ENCODE assay signal across 14 cellular contexts in the genomic region with DNA sequence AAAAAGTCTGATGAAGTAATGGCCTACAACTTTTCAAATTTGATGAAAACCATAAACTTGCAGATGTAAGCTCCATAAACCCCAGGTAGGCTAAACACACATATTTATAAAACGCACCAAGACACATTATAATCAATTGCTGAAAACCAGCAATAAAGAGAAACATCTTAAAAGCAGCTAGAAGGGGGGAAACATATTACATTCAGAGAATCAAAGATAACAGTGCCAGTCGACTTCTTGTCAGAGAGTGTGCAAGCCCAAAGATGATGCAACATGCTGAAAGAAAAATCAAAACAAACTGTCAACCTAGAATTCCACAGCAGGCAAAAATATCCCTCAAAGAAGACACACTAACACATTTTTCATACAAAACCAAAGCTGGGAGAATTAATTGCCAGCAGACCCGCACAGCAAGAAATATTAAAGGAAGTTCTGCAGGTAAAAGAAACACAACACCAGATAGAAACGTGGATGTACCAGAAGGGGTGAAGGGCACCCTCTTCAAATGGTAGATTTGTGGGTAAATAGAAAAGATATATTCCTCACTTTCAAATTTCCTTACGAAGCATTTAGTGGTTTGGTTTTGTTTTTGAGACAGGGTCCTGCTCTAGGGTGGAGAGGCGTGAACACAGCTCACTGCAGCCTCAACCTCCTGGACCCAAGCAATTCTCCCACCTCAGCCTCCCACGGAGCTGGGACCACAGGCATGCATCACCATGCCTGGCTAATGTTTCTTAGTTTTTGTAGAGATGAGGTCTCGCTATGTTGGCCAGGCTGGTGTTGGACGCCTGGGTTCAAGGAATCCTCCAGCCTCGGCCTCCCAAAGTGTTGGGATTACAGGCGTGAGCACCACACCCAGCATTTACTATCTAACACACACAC. TPM values are rescaled to one million over a fixed set of nuclear protein-coding genes. Genes with fewer than 3 reads are reported as not detected.
DNase-seq lines count a peak whose midpoint lies in the region; ATAC-seq and TF ChIP-seq lines count a peak whose summit lies in the region.
"Had no signal": no experiment of that assay in that cellular context is flagged by ENCODE, and none has a peak within 500 bp of the region (broad histone marks: within the 10 kb centered on the region; RNA-seq: fewer than 3 reads in every experiment).

No MANE protein-coding gene starts in this region.

- no peaks in the 10 kb centered on the region for H3K36me3 Mint-ChIP-seq in CD8-positive, alpha-beta memory T cell
- H3K36me3 Mint-ChIP-seq in H9 (ENCODE audit: insufficient read depth in 1 of 3, low read depth in 3 of 3), result peaks cover 4 to 24% (median 16%) of the 10 kb centered on the region in 3 experiments
- no peaks in the 10 kb centered on the region for H3K36me3 Mint-ChIP-seq in activated naive CD4-positive, alpha-beta T cell treated with anti-CD3 and anti-CD28 coated beads, Interleukin-2, amount 10 ng/mL, durations not matched to agents 7 days and 5 days

- H3K79me2 ChIP-seq in H9 (ENCODE audit: insufficient read depth, low read length), result no peaks in the 10 kb centered on the region
- H3K79me2 ChIP-seq in mesendoderm (ENCODE audit: control insufficient read depth, insufficient read depth, low read length), result no peaks in the 10 kb centered on the region

- no peaks in the 10 kb centered on the region for H3K4me1 Mint-ChIP-seq in CD8-positive, alpha-beta memory T cell
- no peaks in the 10 kb centered on the region for H3K4me1 Mint-ChIP-seq in H9
- H3K4me1 Mint-ChIP-seq in activated naive CD4-positive, alpha-beta T cell treated with anti-CD3 and anti-CD28 coated beads, Interleukin-2, amount 10 ng/mL, durations not matched to agents 7 days and 5 days, result no peaks in the 10 kb centered on the region

- H3K27ac ChIP-seq in CD8-positive, alpha-beta memory T cell (ENCODE audit: low read depth, low read length), result peak overlapping the region; percentile 6
- no peak overlapping the region for H3K27ac ChIP-seq in H9 (ENCODE audit: insufficient read length, low read depth, low read length)
- H3K27ac ChIP-seq in mesendoderm (ENCODE audit: low read depth, low read length), result no peak overlapping the region
- H3K27ac ChIP-seq: dorsolateral prefrontal cortex, esophagus squamous epithelium had no signal

- no peak overlapping the region for H3K4me3 ChIP-seq in CD8-positive, alpha-beta memory T cell (ENCODE audit: low read length)
- H3K4me3 ChIP-seq in adipocyte (ENCODE audit: low read length), result no peak overlapping the region
- no peak overlapping the region for H3K4me3 ChIP-seq in mesendoderm (ENCODE audit: low read length)
- H3K4me3 ChIP-seq: dorsolateral prefrontal cortex, esophagus squamous epithelium had no signal

- H4K20me1 ChIP-seq in H9 (ENCODE audit: control insufficient read depth, insufficient read depth, insufficient read length), result no peaks in the 10 kb centered on the region

- H3K9me3 ChIP-seq in CD8-positive, alpha-beta memory T cell (ENCODE audit: low read length), result no peaks in the 10 kb centered on the region
- no peaks in the 10 kb centered on the region for H3K9me3 ChIP-seq in H9 (ENCODE audit: control insufficient read depth, low read depth, low read length)
- no peaks in the 10 kb centered on the region for H3K9me3 ChIP-seq in adipocyte (ENCODE audit: control insufficient read depth, low read length)
- H3K9me3 ChIP-seq: esophagus squamous epithelium had no signal

- H4K8ac ChIP-seq in H9 (replicated peaks; ENCODE audit: insufficient read length, low read depth, low read length) (no peak overlapping the region), mesendoderm (ENCODE audit: low read depth, low read length) (no peak overlapping the region)

- no peak for TF ChIP-seq CTCF in H9 (conservative IDR thresholded peaks at IDR 0.05)

- no peak overlapping the region for H2AFZ ChIP-seq in H9 (ENCODE audit: low read length)

- H2BK120ac ChIP-seq in H9 (ENCODE audit: low read depth, low read length, poor library complexity, severe bottlenecking) (no peak overlapping the region), mesendoderm (ENCODE audit: low read depth, low read length) (no peak overlapping the region)

- H3K27me3 Mint-ChIP-seq in CD8-positive, alpha-beta memory T cell, result peaks cover 5 to 15% of the 10 kb centered on the region in 2 donors
- H3K27me3 Mint-ChIP-seq in H9 (ENCODE audit: low read depth), result no peaks in the 10 kb centered on the region
- peaks cover 5% of the 10 kb centered on the region for H3K27me3 Mint-ChIP-seq in activated naive CD4-positive, alpha-beta T cell treated with anti-CD3 and anti-CD28 coated beads, Interleukin-2, amount 10 ng/mL, durations not matched to agents 7 days and 5 days

- H2AK5ac ChIP-seq in H9 (ENCODE audit: insufficient read length, low read length) (no peak overlapping the region), mesendoderm (ENCODE audit: low read length) (no peak overlapping the region)

- H4K91ac ChIP-seq in H9 (ENCODE audit: insufficient read length, low read depth, low read length), result no peak overlapping the region

- no peak for DNase-seq in CD8-positive, alpha-beta memory T cell
- DNase-seq in H9 (no peak), adipocyte (ENCODE audit: low read depth) (peak; percentile 84), mesendoderm (peak; percentile 16)
- no peak for DNase-seq in stimulated activated CD4-positive, alpha-beta T cell treated with anti-CD3 and anti-CD28 coated beads, Interleukin-4, amount 100 ng/mL, for 4 hours
- no peak for DNase-seq in activated naive CD4-positive, alpha-beta T cell treated with anti-CD3 and anti-CD28 coated beads, Interleukin-2, amount 10 ng/mL, durations not matched to agents 7 days and 5 days
- DNase-seq: activated CD4-positive, alpha-beta T cell treated with anti-CD3 and anti-CD28 coated beads, Interleukin-2, amount 10 ng/mL, durations not matched to agents 24 days and 14 days; COR-L47; dorsolateral prefrontal cortex; esophagus squamous epithelium; NCI-H1417; NCI-H526 treated with DMSO at 0.1 percent for 48 hours had no signal

- H3K27ac Mint-ChIP-seq in CD8-positive, alpha-beta memory T cell, result no peak overlapping the region
- peak overlapping the region in 1 of 3 experiments; percentile 43; a peak in 2 of 7 replicates for H3K27ac Mint-ChIP-seq in H9
- no peak overlapping the region for H3K27ac Mint-ChIP-seq in activated naive CD4-positive, alpha-beta T cell treated with anti-CD3 and anti-CD28 coated beads, Interleukin-2, amount 10 ng/mL, durations not matched to agents 7 days and 5 days
- H3K27ac Mint-ChIP-seq: activated CD4-positive, alpha-beta T cell treated with anti-CD3 and anti-CD28 coated beads, Interleukin-2, amount 10 ng/mL, durations not matched to agents 24 days and 14 days had no signal

- peak overlapping the region; percentile 41 for H2BK5ac ChIP-seq in H9 (ENCODE audit: insufficient read length, low read length)
- H2BK5ac ChIP-seq in mesendoderm (ENCODE audit: low read length), result no peak overlapping the region

- no peaks in the 10 kb centered on the region for H3K36me3 ChIP-seq in CD8-positive, alpha-beta memory T cell (ENCODE audit: insufficient read depth, low read length)
- H3K36me3 ChIP-seq in adipocyte (ENCODE audit: control insufficient read depth, insufficient read depth, low read length, severe bottlenecking) (no peaks in the 10 kb centered on the region), mesendoderm (ENCODE audit: control insufficient read depth, insufficient read depth, low read length) (no peaks in the 10 kb centered on the region)
- H3K36me3 ChIP-seq: esophagus squamous epithelium had no signal

- POLR2A ChIA-PET in CD8-positive, alpha-beta memory T cell (lab: Charles Lee), result no interaction called here

- H2BK12ac ChIP-seq in H9 (ENCODE audit: insufficient read length, low read depth, low read length), result no peak overlapping the region

- H3K4me3 Mint-ChIP-seq in CD8-positive, alpha-beta memory T cell, result no peak overlapping the region
- H3K4me3 Mint-ChIP-seq in H9, result peak overlapping the region in 1 of 2 experiments; percentile 20; a peak in 1 of 5 replicates
- H3K4me3 Mint-ChIP-seq in activated naive CD4-positive, alpha-beta T cell treated with anti-CD3 and anti-CD28 coated beads, Interleukin-2, amount 10 ng/mL, durations not matched to agents 7 days and 5 days, result no peak overlapping the region
- H3K4me3 Mint-ChIP-seq: activated CD4-positive, alpha-beta T cell treated with anti-CD3 and anti-CD28 coated beads, Interleukin-2, amount 10 ng/mL, durations not matched to agents 24 days and 14 days had no signal

- H2BK20ac ChIP-seq in H9 (ENCODE audit: low read depth, low read length, poor library complexity, severe bottlenecking), result no peak overlapping the region

- H4K5ac ChIP-seq in H9 (ENCODE audit: insufficient read length, low read depth, low read length) (no peak overlapping the region), mesendoderm (ENCODE audit: low read length) (no peak overlapping the region)

- H3K9me3 Mint-ChIP-seq in CD8-positive, alpha-beta memory T cell, result no peaks in the 10 kb centered on the region
- H3K9me3 Mint-ChIP-seq in H9, result no peaks in the 10 kb centered on the region
- no peaks in the 10 kb centered on the region for H3K9me3 Mint-ChIP-seq in activated naive CD4-positive, alpha-beta T cell treated with anti-CD3 and anti-CD28 coated beads, Interleukin-2, amount 10 ng/mL, durations not matched to agents 7 days and 5 days
- H3K9me3 Mint-ChIP-seq: activated CD4-positive, alpha-beta T cell treated with anti-CD3 and anti-CD28 coated beads, Interleukin-2, amount 10 ng/mL, durations not matched to agents 24 days and 14 days had no signal

- CTCF ChIA-PET in CD8-positive, alpha-beta memory T cell (lab: Charles Lee), result interaction anchor here (0.9 to 1.0 kb wide), 2 partner anchors 19 to 25 kb away, joined by 3 read pairs; no protein-coding TSS in a partner anchor
- CTCF ChIA-PET in activated naive CD4-positive, alpha-beta T cell treated with anti-CD3 and anti-CD28 coated beads, Interleukin-2, amount 10 ng/mL, durations not matched to agents 7 days and 5 days (lab: Charles Lee), result interaction anchor here (1.1 kb wide), 1 partner anchor 18 kb away, joined by 3 read pairs; no protein-coding TSS in a partner anchor

- H3K56ac ChIP-seq in H9 (ENCODE audit: insufficient read length, low read depth, low read length) (no peak overlapping the region), mesendoderm (ENCODE audit: low read length) (no peak overlapping the region)

- H3T11ph ChIP-seq in H9 (ENCODE audit: low read length), result no peak overlapping the region

- H3K27me3 ChIP-seq in CD8-positive, alpha-beta memory T cell (ENCODE audit: insufficient read depth, low read length, poor library complexity, severe bottlenecking), result no peaks in the 10 kb centered on the region
- no peaks in the 10 kb centered on the region for H3K27me3 ChIP-seq in H9 (ENCODE audit: insufficient read depth, low read length)
- H3K27me3 ChIP-seq in adipocyte (replicated peaks; ENCODE audit: control insufficient read depth, insufficient read depth, low read length), result peaks cover 14% of the 10 kb centered on the region
- H3K27me3 ChIP-seq in mesendoderm (ENCODE audit: insufficient read depth, low read length, poor library complexity), result no peaks in the 10 kb centered on the region
- H3K27me3 ChIP-seq: dorsolateral prefrontal cortex had no signal

- H3K9ac ChIP-seq in H9 (ENCODE audit: extremely low read depth, insufficient read length, low read length), result no peak overlapping the region
- peak overlapping the region; percentile 47 for H3K9ac ChIP-seq in adipocyte (ENCODE audit: low read length)
- no peak overlapping the region for H3K9ac ChIP-seq in mesendoderm (ENCODE audit: low read length)

- no CpG with 5 or more reads among the region's 11 CpGs for WGBS in H9 (ENCODE audit: extremely low coverage, insufficient read length, low lambda C conversion rate)
- WGBS in mesendoderm (ENCODE audit: extremely low coverage, insufficient coverage, low lambda C conversion rate), result no CpG with 5 or more reads among the region's 11 CpGs

- H3K4me1 ChIP-seq in CD8-positive, alpha-beta memory T cell (ENCODE audit: insufficient read depth, low read length), result no peaks in the 10 kb centered on the region
- H3K4me1 ChIP-seq in H9 (ENCODE audit: insufficient read depth, low read length) (no peaks in the 10 kb centered on the region), adipocyte (ENCODE audit: control insufficient read depth, insufficient read depth, low read length) (peaks cover 10% of the 10 kb centered on the region), mesendoderm (ENCODE audit: control insufficient read depth, low read depth, low read length) (no peaks in the 10 kb centered on the region)
- H3K4me1 ChIP-seq: esophagus squamous epithelium had no signal

- no peak overlapping the region for H3K14ac ChIP-seq in H9 (ENCODE audit: insufficient read depth, low read length)

- H3K4ac ChIP-seq in H9 (ENCODE audit: low read depth, low read length), result no peak overlapping the region
- H3K4ac ChIP-seq in mesendoderm (ENCODE audit: low read depth, low read length), result no peak overlapping the region

- ATAC-seq in HG02973 (IDR thresholded peaks at IDR 0.05; ENCODE audit: unreplicated experiment), result no peak
- ATAC-seq: left lobe of liver had no signal

- H3K79me1 ChIP-seq in H9 (ENCODE audit: insufficient read depth, low read depth, low read length, poor library complexity, severe bottlenecking) (no peaks in the 10 kb centered on the region), mesendoderm (ENCODE audit: low read length) (no peaks in the 10 kb centered on the region)

- H3K4me2 ChIP-seq in H9 (ENCODE audit: insufficient read depth, insufficient read length, low read length) (no peak overlapping the region), mesendoderm (ENCODE audit: low read length) (no peak overlapping the region)

- H3K23ac ChIP-seq in H9 (ENCODE audit: insufficient read length, low read depth, low read length) (no peak overlapping the region), mesendoderm (ENCODE audit: low read length) (no peak overlapping the region)

- no peak overlapping the region for H3K18ac ChIP-seq in H9 (ENCODE audit: insufficient read length, low read depth, low read length)
- H3K18ac ChIP-seq in mesendoderm (ENCODE audit: low read length), result no peak overlapping the region

- H2BK15ac ChIP-seq in H9 (ENCODE audit: low read depth, low read length) (no peak overlapping the region), mesendoderm (replicated peaks; ENCODE audit: low read depth) (no peak overlapping the region)

- H3K23me2 ChIP-seq in H9 (ENCODE audit: insufficient read length, low read depth, low read length, poor library complexity, severe bottlenecking), result no peaks in the 10 kb centered on the region

RNA-seq across cellular contexts. Expression of gene ATP1A3, which starts 16.5 kb away (rescaled TPM):
- 1 to 10 TPM; 1.9 to 4.1 TPM for total RNA-seq in CD8-positive, alpha-beta memory T cell
- polyA plus RNA-seq in CD8-positive, alpha-beta memory T cell, result 8.2 TPM
- 11.6 and 12.0 TPM in 2 replicates for total RNA-seq in H9 (2021)
- polyA plus RNA-seq in mesendoderm (2013, experiment 1 of 2), result 5.4 TPM
- polyA plus RNA-seq in mesendoderm (2013, experiment 2 of 2), result 5.5 TPM

RNA-seq across cellular contexts. Expression of gene RABAC1, which starts 51.4 kb away (rescaled TPM):
- total RNA-seq in CD8-positive, alpha-beta memory T cell, result 10 to 100 TPM; 74.7 to 83.3 TPM
- polyA plus RNA-seq in CD8-positive, alpha-beta memory T cell, result 220 TPM
- 94.0 and 105 TPM in 2 replicates for total RNA-seq in H9 (2021)
- 93.5 TPM for polyA plus RNA-seq in mesendoderm (2013, experiment 1 of 2)
- polyA plus RNA-seq in mesendoderm (2013, experiment 2 of 2), result 93.5 TPM

RNA-seq across cellular contexts. Expression of gene GRIK5, which starts 59.5 kb away (rescaled TPM):
- total RNA-seq in CD8-positive, alpha-beta memory T cell, result under 1 TPM; 0.31 to 0.39 TPM
- polyA plus RNA-seq in CD8-positive, alpha-beta memory T cell, result not detected
- total RNA-seq in H9 (2021), result 43.1 and 45.0 TPM in 2 replicates
- polyA plus RNA-seq in mesendoderm (2013, experiment 1 of 2), result 13.3 TPM
- polyA plus RNA-seq in mesendoderm (2013, experiment 2 of 2), result 12.9 TPM

Comparison
In these comparisons a context has a peak if more than half of its experiments do, and no peak if none do; other contexts are left out.
1. DNase-seq: peak in adipocyte (single experiment) and mesendoderm (single experiment); none in CD8-positive, alpha-beta memory T cell (0 of 5), H9 (single experiment), stimulated activated CD4-positive, alpha-beta T cell treated with anti-CD3 and anti-CD28 coated beads, Interleukin-4, amount 100 ng/mL, for 4 hours (0 of 2) and activated naive CD4-positive, alpha-beta T cell treated with anti-CD3 and anti-CD28 coated beads, Interleukin-2, amount 10 ng/mL, durations not matched to agents 7 days and 5 days (single experiment).
2. RNA of gene GRIK5, which starts 59.5 kb away (total RNA-seq): 43.1 to 45.0 TPM in H9; 0.31 to 0.39 TPM in CD8-positive, alpha-beta memory T cell; every median in the first group is over 10 times any median in the second.